In the genomic region with DNA sequence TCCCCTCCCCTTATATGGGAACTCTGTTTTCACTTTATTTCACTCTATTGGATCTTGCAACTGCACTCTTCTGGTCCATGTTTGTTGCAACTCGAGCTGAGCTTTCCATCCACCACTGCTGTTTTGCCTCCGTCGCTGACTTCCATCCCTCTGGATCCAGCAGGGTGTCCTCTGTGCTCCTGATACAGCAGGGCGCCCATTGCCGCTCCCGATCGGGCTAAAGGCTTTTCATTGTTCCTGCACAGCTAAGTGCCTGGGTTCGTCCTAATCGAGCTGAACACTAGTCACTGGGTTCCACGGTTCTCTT, we compare ENCODE assay signal across 21 cellular contexts.
"Had no signal": no experiment of that assay in that cellular context is flagged by ENCODE, and none has a peak within 500 bp of the region (broad histone marks: within the 10 kb centered on the region; RNA-seq: fewer than 3 reads in every experiment).

No MANE protein-coding gene starts in this region.

- H3K36me3 Mint-ChIP-seq: natural killer cell treated with Interleukin-12 subunit alpha and Interleukin-12 subunit beta and Interleukin-15 and Interleukin-18, amount 100 ng/mL, for 72 hours; stimulated activated effector memory CD8-positive, alpha-beta T cell treated with anti-CD3 and anti-CD28 coated beads, Interleukin-12 subunit alpha, Interleukin-12 subunit beta, amount 100 ng/mL, for 72 hours had no signal

- H3K27ac Mint-ChIP-seq: mesothelial cell of epicardium; natural killer cell treated with Interleukin-12 subunit alpha and Interleukin-12 subunit beta and Interleukin-15 and Interleukin-18, amount 100 ng/mL, for 72 hours; progenitor cell of endocrine pancreas; stimulated activated effector memory CD8-positive, alpha-beta T cell treated with anti-CD3 and anti-CD28 coated beads, Interleukin-12 subunit alpha, Interleukin-12 subunit beta, amount 100 ng/mL, for 72 hours; stimulated activated naive CD8-positive, alpha-beta T cell treated with anti-CD3 and anti-CD28 coated beads, Interleukin-15, Interleukin-2, amounts not matched to agents 100 ng/mL and 50 ng/mL, for 24 hours had no signal

- H3K9me3 Mint-ChIP-seq: mesothelial cell of epicardium; natural killer cell treated with Interleukin-12 subunit alpha and Interleukin-12 subunit beta and Interleukin-15 and Interleukin-18, amount 100 ng/mL, for 72 hours; stimulated activated effector memory CD8-positive, alpha-beta T cell treated with anti-CD3 and anti-CD28 coated beads, Interleukin-12 subunit alpha, Interleukin-12 subunit beta, amount 100 ng/mL, for 72 hours; stimulated activated naive CD8-positive, alpha-beta T cell treated with anti-CD3 and anti-CD28 coated beads, Interleukin-15, Interleukin-2, amounts not matched to agents 100 ng/mL and 50 ng/mL, for 24 hours had no signal

- FAIRE-seq: endometrium, frontal cortex, pancreas had no signal

- H3K4me1 ChIP-seq: pancreas, uterus had no signal

- H3K4me1 Mint-ChIP-seq: stimulated activated effector memory CD8-positive, alpha-beta T cell treated with anti-CD3 and anti-CD28 coated beads, Interleukin-12 subunit alpha, Interleukin-12 subunit beta, amount 100 ng/mL, for 72 hours had no signal

- H3K36me3 ChIP-seq: pancreas, tibial artery, upper lobe of left lung, uterus had no signal

- H3K4me2 ChIP-seq: smooth muscle cell had no signal

- H3K4me3 Mint-ChIP-seq: mesothelial cell of epicardium; natural killer cell treated with Interleukin-12 subunit alpha and Interleukin-12 subunit beta and Interleukin-15 and Interleukin-18, amount 100 ng/mL, for 72 hours; stimulated activated effector memory CD8-positive, alpha-beta T cell treated with anti-CD3 and anti-CD28 coated beads, Interleukin-12 subunit alpha, Interleukin-12 subunit beta, amount 100 ng/mL, for 72 hours; stimulated activated naive CD8-positive, alpha-beta T cell treated with anti-CD3 and anti-CD28 coated beads, Interleukin-15, Interleukin-2, amounts not matched to agents 100 ng/mL and 50 ng/mL, for 24 hours had no signal

- H3K9me3 ChIP-seq: heart left ventricle, pancreas, tibial artery, upper lobe of left lung, uterus had no signal

- H3K4me3 ChIP-seq: coronary artery, heart left ventricle, pancreas, smooth muscle cell, tibial artery, upper lobe of left lung, uterus had no signal

- H3K27me3 Mint-ChIP-seq: natural killer cell treated with Interleukin-12 subunit alpha and Interleukin-12 subunit beta and Interleukin-15 and Interleukin-18, amount 100 ng/mL, for 72 hours; progenitor cell of endocrine pancreas; stimulated activated naive CD8-positive, alpha-beta T cell treated with anti-CD3 and anti-CD28 coated beads, Interleukin-15, Interleukin-2, amounts not matched to agents 100 ng/mL and 50 ng/mL, for 24 hours had no signal

- DNase-seq: effector CD4-positive, alpha-beta T cell; heart left ventricle; hippocampal formation; mammary epithelial cell; occipital lobe; pancreas; right cardiac atrium; stimulated activated CD4-positive, alpha-beta T cell treated with anti-CD3 and anti-CD28 coated beads, Interleukin-4, amount 100 ng/mL, for 1 hour; stimulated activated CD8-positive, alpha-beta memory T cell treated with anti-CD3 and anti-CD28 coated beads, Interleukin-4, amount 100 ng/mL, for 48 hours; tibial artery; upper lobe of left lung; uterus had no signal

- H3K27me3 ChIP-seq: heart left ventricle, pancreas, tibial artery, upper lobe of left lung, uterus had no signal

- H3K27ac ChIP-seq: coronary artery, heart left ventricle, pancreas, tibial artery, upper lobe of left lung, uterus had no signal
